In the genomic region with DNA sequence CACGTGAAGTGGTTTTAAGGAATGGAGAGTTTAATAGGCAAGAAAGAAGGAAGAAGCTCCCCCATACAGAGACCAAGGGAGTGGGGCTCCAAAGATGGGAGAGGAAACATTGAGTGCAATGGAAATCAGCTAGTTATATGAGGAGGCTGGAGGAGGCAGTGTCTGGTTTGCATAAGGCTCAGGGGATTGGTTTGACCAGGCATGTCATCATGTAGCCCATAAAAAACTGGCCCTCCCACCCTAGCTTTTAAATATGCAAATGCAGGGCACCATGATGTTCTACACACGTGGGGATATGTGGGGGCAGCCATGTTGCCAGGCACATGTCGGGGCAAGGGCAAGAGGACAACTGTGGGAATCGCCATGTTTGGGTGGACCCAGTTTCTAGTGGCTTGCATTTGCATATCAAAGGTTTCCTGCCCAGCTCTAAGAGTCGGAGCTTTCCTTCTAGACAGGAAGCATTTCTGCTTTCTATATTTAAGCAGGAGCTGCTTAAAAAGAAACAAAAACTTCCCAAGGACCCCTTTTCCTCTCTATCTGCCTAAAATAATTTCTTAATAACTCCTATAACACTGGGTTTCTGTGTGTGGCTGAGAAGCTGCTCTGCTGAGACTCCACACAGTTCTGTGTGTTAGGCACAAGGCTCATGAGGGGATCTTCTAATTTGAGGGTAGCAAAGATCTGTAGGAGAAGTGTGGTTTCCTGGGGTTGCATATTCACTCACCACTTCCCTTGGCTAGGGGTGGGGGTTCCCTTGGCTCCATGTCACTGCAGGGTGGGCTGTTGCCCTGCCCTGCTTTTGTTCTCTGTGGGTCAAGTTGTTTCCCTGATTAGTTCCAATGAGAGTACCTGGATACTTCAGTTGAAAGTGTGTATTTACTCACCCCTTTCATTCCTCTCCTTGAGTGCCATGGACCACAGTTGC, we compare ENCODE assay signal across 8 cellular contexts.
DNase-seq lines count a peak whose midpoint lies in the region; ATAC-seq lines count a peak whose summit lies in the region.

No MANE protein-coding gene starts in this region.

- no peak overlapping the region for H2AFZ ChIP-seq in Karpas-422 (ENCODE audit: low read length)

- DNase-seq in activated T-cell treated with anti-CD3 and anti-CD28 coated beads for 24 hours (ENCODE audit: low read depth) (peak; percentile 25), activated T-cell treated with anti-CD3 and anti-CD28 coated beads for 4 hours (no peak), Karpas-422 (peak; percentile 68), activated T-helper 1 cell treated with Interleukin-2 at 50 U/mL for 16 hours (ENCODE audit: low read depth) (peak; percentile 20), ureter (ENCODE audit: low spot score) (no peak), D341Med (ENCODE audit: low spot score) (no peak)
- DNase-seq in stimulated activated naive CD8-positive, alpha-beta T cell treated with anti-CD3 and anti-CD28 coated beads, Interleukin-15, amount 100 ng/mL, for 72 hours: peak; percentile 47 to 77

- H3K4me3 Mint-ChIP-seq in stimulated activated naive CD8-positive, alpha-beta T cell treated with anti-CD3 and anti-CD28 coated beads, Interleukin-15, amount 100 ng/mL, for 72 hours: peak overlapping the region; percentile 70 to 80

- peak overlapping the region; percentile 87 to 98 for H3K27ac Mint-ChIP-seq in stimulated activated naive CD8-positive, alpha-beta T cell treated with anti-CD3 and anti-CD28 coated beads, Interleukin-15, amount 100 ng/mL, for 72 hours

- H3K9ac ChIP-seq in Karpas-422 (ENCODE audit: low read length): no peak overlapping the region

- H3K79me2 ChIP-seq in Karpas-422 (ENCODE audit: low read length): no peaks in the 10 kb centered on the region

- peaks cover 58% of the 10 kb centered on the region for H3K4me1 Mint-ChIP-seq in stimulated activated naive CD8-positive, alpha-beta T cell treated with anti-CD3 and anti-CD28 coated beads, Interleukin-15, amount 100 ng/mL, for 72 hours

- no peaks in the 10 kb centered on the region for H3K9me2 ChIP-seq in Karpas-422 (replicated peaks; ENCODE audit: insufficient read depth, low read length)

- H3K27ac ChIP-seq in Karpas-422 (ENCODE audit: low read length): no peak overlapping the region

- no peaks in the 10 kb centered on the region for H3K9me3 ChIP-seq in Karpas-422 (ENCODE audit: low read length)

- no peak overlapping the region for H3K4me2 ChIP-seq in Karpas-422 (ENCODE audit: low read depth, low read length, poor library complexity, severe bottlenecking)

- H3K4me3 ChIP-seq in Karpas-422 (ENCODE audit: low read length): no peak overlapping the region

- no peaks in the 10 kb centered on the region for H3K27me3 ChIP-seq in Karpas-422 (ENCODE audit: low read length)

- peak; percentile 94 for ATAC-seq in stimulated activated naive CD8-positive, alpha-beta T cell treated with anti-CD3 and anti-CD28 coated beads, Interleukin-15, amount 100 ng/mL, for 72 hours
- no peak for ATAC-seq in GM21737 (IDR thresholded peaks at IDR 0.05; ENCODE audit: unreplicated experiment)

- H3K9me3 Mint-ChIP-seq in stimulated activated naive CD8-positive, alpha-beta T cell treated with anti-CD3 and anti-CD28 coated beads, Interleukin-15, amount 100 ng/mL, for 72 hours: peaks cover 0 to 19% of the 10 kb centered on the region in 2 donors

- H3K36me3 ChIP-seq in Karpas-422 (ENCODE audit: insufficient read depth, low read length): no peaks in the 10 kb centered on the region

- no peaks in the 10 kb centered on the region for H3K27me3 Mint-ChIP-seq in stimulated activated naive CD8-positive, alpha-beta T cell treated with anti-CD3 and anti-CD28 coated beads, Interleukin-15, amount 100 ng/mL, for 72 hours

- peaks cover 12% of the 10 kb centered on the region; the same call in 1 of the 2 replicates for H3K4me1 ChIP-seq in Karpas-422 (ENCODE audit: low read length)

- H4K20me1 ChIP-seq in Karpas-422 (ENCODE audit: insufficient read depth, low read depth, low read length): no peaks in the 10 kb centered on the region

Comparison
In these comparisons a context has a peak if more than half of its experiments do, and no peak if none do; other contexts are left out.
1. DNase-seq: peak in activated T-cell treated with anti-CD3 and anti-CD28 coated beads for 24 hours (single experiment), Karpas-422 (single experiment), activated T-helper 1 cell treated with Interleukin-2 at 50 U/mL for 16 hours (single experiment) and stimulated activated naive CD8-positive, alpha-beta T cell treated with anti-CD3 and anti-CD28 coated beads, Interleukin-15, amount 100 ng/mL, for 72 hours (2 of 2); none in activated T-cell treated with anti-CD3 and anti-CD28 coated beads for 4 hours (single experiment), ureter (single experiment) and D341Med (single experiment).